Comparison of ENCODE assay signal across 25 cellular contexts in the genomic region with DNA sequence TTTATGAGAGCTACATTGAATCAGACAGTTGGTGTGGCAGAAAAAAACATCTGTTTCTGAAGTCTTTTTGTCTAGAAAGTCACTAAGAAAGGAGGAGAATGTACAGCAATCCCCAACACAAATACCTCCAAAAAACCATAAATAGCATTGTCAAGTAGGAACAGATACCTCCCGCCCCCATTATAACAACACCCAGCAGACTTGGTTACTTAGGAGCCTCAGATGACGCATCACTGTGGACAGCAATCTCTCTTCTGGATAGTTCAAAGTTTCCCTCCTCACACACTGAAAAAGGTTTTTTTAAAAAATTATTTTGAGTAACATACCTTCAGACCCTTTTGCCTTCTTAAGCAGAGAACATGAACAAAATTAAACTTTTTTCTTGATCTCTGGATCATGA.
A peak's percentile ranks its signal among the peaks of the same experiment; 100 is the strongest.
DNase-seq lines count a peak whose midpoint lies in the region; ATAC-seq and TF ChIP-seq lines count a peak whose summit lies in the region.
"Had no signal": no experiment of that assay in that cellular context is flagged by ENCODE, and none has a peak within 500 bp of the region (broad histone marks: within the 10 kb centered on the region; RNA-seq: fewer than 3 reads in every experiment).

No MANE protein-coding gene starts in this region.

- H3K9me1 ChIP-seq in IMR-90 (ENCODE audit: insufficient read depth, low read length): no peaks in the 10 kb centered on the region; the same call in none of the 2 replicates

- BruUV-seq in IMR-90 (replicated peaks; lab: Mats Ljungman, UMichigan): no TSS peak

- ATAC-seq in IMR-90 (ENCODE audit: low read depth) (peak; percentile 12; the same call in 1 of the 2 replicates), HG03565 (IDR thresholded peaks at IDR 0.05; ENCODE audit: unreplicated experiment) (no peak), HG03280 (IDR thresholded peaks at IDR 0.05; ENCODE audit: unreplicated experiment) (no peak)
- ATAC-seq: foreskin keratinocyte, T-helper 17 cell had no signal

- no peak overlapping the region for H3K4me3 ChIP-seq in BLaER1 treated with 17β-estradiol and CSF1 and Interleukin-3, amounts not matched to agents 10 nM and 100 nM
- H3K4me3 ChIP-seq in IMR-90 (ENCODE audit: insufficient read depth, low read depth, low read length): no peak overlapping the region
- no peak overlapping the region for H3K4me3 ChIP-seq in brain microvascular endothelial cell (ENCODE audit: low read depth, low read length)
- H3K4me3 ChIP-seq: upper lobe of left lung had no signal

- H3K4me2 ChIP-seq in BLaER1 treated with 17β-estradiol and CSF1 and Interleukin-3, amounts not matched to agents 10 nM and 100 nM: peak overlapping the region in 10 of 11 experiments; percentile 1 to 29 (median 18); a peak in 13 of 22 replicates
- H3K4me2 ChIP-seq in IMR-90 (ENCODE audit: low read depth, low read length): no peak overlapping the region

- H3K79me1 ChIP-seq in IMR-90 (ENCODE audit: low read depth in 1 of 2, low read length in 2 of 2): 0 out of 4 replicates have a peak, but pooled peaks cover 3 to 12% of the 10 kb centered on the region in 2 experiments

- peak overlapping the region; percentile 81; the same call in 1 of the 2 replicates for H3K14ac ChIP-seq in IMR-90 (replicated peaks; ENCODE audit: low read depth, low read length)

- no peaks in the 10 kb centered on the region for H3K36me3 ChIP-seq in BLaER1 treated with 17β-estradiol and CSF1 and Interleukin-3, amounts not matched to agents 10 nM and 100 nM
- H3K36me3 ChIP-seq in IMR-90 (ENCODE audit: control insufficient read depth, insufficient read depth, low read length) (no peaks in the 10 kb centered on the region), brain microvascular endothelial cell (replicated peaks) (no peaks in the 10 kb centered on the region)
- H3K36me3 ChIP-seq: upper lobe of left lung had no signal

- peak overlapping the region; percentile 8 to 17; a peak in 2 of 4 replicates for H4K8ac ChIP-seq in IMR-90 (ENCODE audit: low read depth in 2 of 2, low read length in 2 of 2)

- peak overlapping the region; percentile 79 for H3K18ac ChIP-seq in IMR-90 (ENCODE audit: low read depth, low read length)

- peaks cover 31 to 49% (median 37%) of the 10 kb centered on the region in 10 experiments for H3K4me1 ChIP-seq in BLaER1 treated with 17β-estradiol and CSF1 and Interleukin-3, amounts not matched to agents 10 nM and 100 nM
- peaks cover 14% of the 10 kb centered on the region for H3K4me1 ChIP-seq in IMR-90 (ENCODE audit: control insufficient read depth, insufficient read depth, low read length)
- H3K4me1 ChIP-seq: foreskin keratinocyte had no signal

- dilution Hi-C loops in IMR-90 (cut with HindIII; ENCODE audit: low sequenced_read_pairs, unreplicated experiment): no loop called here

- peak overlapping the region; percentile 53; the same call in 1 of the 2 replicates for H4K91ac ChIP-seq in IMR-90 (ENCODE audit: insufficient read depth, low read depth, low read length)

- DNase-seq in IMR-90 (no peak), brain microvascular endothelial cell (no peak), nephron progenitor cell (no peak), NCI-H1417 treated with DMSO at 0.1 percent for 48 hours (lab: John Stamatoyannopoulos, UW) (no peak), Kasumi-1 (lab: John Stamatoyannopoulos, UW) (no peak)
- DNase-seq: activated B cell treated with CpG ODN at 0.5 μM for 24 hours; activated CD8-positive, alpha-beta memory T cell treated with anti-CD3 and anti-CD28 coated beads for 24 hours; DMS79 treated with DMSO at 0.1 percent for 48 hours; foreskin keratinocyte; KBM-7; NCI-H1048; NCI-H2029 treated with DMSO at 0.1 percent for 48 hours; NK-92 treated with Interleukin-12 subunit alpha and Interleukin-12 subunit beta, amount 100 ng/mL, for 24 hours; stimulated activated CD4-positive, alpha-beta T cell treated with anti-CD3 and anti-CD28 coated beads, Interleukin-2, amount 100 ng/mL, for 24 hours; T-helper 17 cell; upper lobe of left lung had no signal

- H3K23ac ChIP-seq in IMR-90 (ENCODE audit: low read depth, low read length): peak overlapping the region; percentile 48; the same call in 1 of the 2 replicates

- no peak for TF ChIP-seq CTCF in IMR-90 (conservative IDR thresholded peaks at IDR 0.05; ENCODE audit: low read depth, low read length)
- no peak for TF ChIP-seq CTCF in brain microvascular endothelial cell (IDR thresholded peaks at IDR 0.05; ENCODE audit: low read depth, low read length, missing control alignments)
- no peak for TF ChIP-seq CTCF in nephron progenitor cell (IDR thresholded peaks at IDR 0.05)

- POLR2A ChIA-PET in IMR-90 (lab: Charles Lee; ENCODE audit: unreplicated experiment): no interaction called here

- peak overlapping the region; percentile 82 for H2AK5ac ChIP-seq in IMR-90 (ENCODE audit: low read depth, low read length)

- peaks cover 88% of the 10 kb centered on the region for H3K4me1 Mint-ChIP-seq in nephron progenitor cell
- H3K4me1 Mint-ChIP-seq: CD8-positive, alpha-beta memory T cell; central memory CD8-positive, alpha-beta T cell; T-helper 17 cell had no signal

- peak overlapping the region; percentile 52; the same call in 1 of the 2 replicates for H4K5ac ChIP-seq in IMR-90 (ENCODE audit: low read depth, low read length)

- H4K20me1 ChIP-seq in BLaER1 treated with 17β-estradiol and CSF1 and Interleukin-3, amounts not matched to agents 10 nM and 100 nM: peaks cover 0 to 46% (median 6%) of the 10 kb centered on the region in 11 experiments; a peak in 11 of 22 replicates
- no peaks in the 10 kb centered on the region for H4K20me1 ChIP-seq in IMR-90 (ENCODE audit: insufficient read depth, low read length)

- peak overlapping the region; percentile 44 for H3K27ac Mint-ChIP-seq in nephron progenitor cell
- H3K27ac Mint-ChIP-seq: activated B cell treated with CpG ODN at 0.5 μM for 24 hours; activated T-helper 1 cell treated with anti-CD3 and anti-CD28 coated beads, Interleukin-12 subunit alpha, Interleukin-12 subunit beta, Interleukin-2, Interleukin-4 antibody, amounts not matched to agents 30 ng/mL and 10 ng/mL and 1 ng/mL, durations not matched to agents 14 hours and 24 hours and 36 hours; progenitor cell of endocrine pancreas; T-helper 17 cell had no signal

- H2BK120ac ChIP-seq in IMR-90 (ENCODE audit: low read depth, low read length): peak overlapping the region; percentile 75

- peak overlapping the region; percentile 85; the same call in 1 of the 2 replicates for H2BK20ac ChIP-seq in IMR-90 (ENCODE audit: low read depth, low read length)

- no peaks in the 10 kb centered on the region for H3K9me3 ChIP-seq in BLaER1 treated with 17β-estradiol and CSF1 and Interleukin-3, amounts not matched to agents 10 nM and 100 nM (replicated peaks in 1 of 11)
- H3K9me3 ChIP-seq in IMR-90 (ENCODE audit: control insufficient read depth, insufficient read depth, low read length): no peaks in the 10 kb centered on the region
- H3K9me3 ChIP-seq: upper lobe of left lung had no signal

- no peak for TF ChIP-seq POLR2A in IMR-90 (IDR thresholded peaks at IDR 0.05; ENCODE audit: low read depth, low read length)

- H3K27me3 ChIP-seq in BLaER1 treated with 17β-estradiol and CSF1 and Interleukin-3, amounts not matched to agents 10 nM and 100 nM: no peaks in the 10 kb centered on the region
- H3K27me3 ChIP-seq in IMR-90 (ENCODE audit: control insufficient read depth, insufficient read depth, low read length) (no peaks in the 10 kb centered on the region), brain microvascular endothelial cell (replicated peaks) (no peaks in the 10 kb centered on the region)
- H3K27me3 ChIP-seq: upper lobe of left lung had no signal

- intact Hi-C loops in IMR-90 (cut with micrococcal nuclease): no loop called here

- CTCF ChIA-PET in IMR-90 (lab: Yijun Ruan, JAX): interaction anchor here (0.8 to 1.5 kb wide), 2 partner anchors 9 to 10 kb away, joined by 3 read pairs; no protein-coding TSS in a partner anchor

- 0 out of 22 replicates have a peak overlapping the region, but pooled peaks of 1 of the 11 experiments have one; percentile 8 for H3K27ac ChIP-seq in BLaER1 treated with 17β-estradiol and CSF1 and Interleukin-3, amounts not matched to agents 10 nM and 100 nM
- H3K27ac ChIP-seq in IMR-90 (ENCODE audit: insufficient read depth, low read length): peak overlapping the region; percentile 43; the same call in 1 of the 2 replicates
- peak overlapping the region; percentile 77 for H3K27ac ChIP-seq in brain microvascular endothelial cell
- H3K27ac ChIP-seq: epithelial cell of prostate, foreskin keratinocyte had no signal

- H3K36me3 Mint-ChIP-seq in nephron progenitor cell (ENCODE audit: low read depth): peaks cover 8% of the 10 kb centered on the region
- H3K36me3 Mint-ChIP-seq: CD8-positive, alpha-beta memory T cell had no signal

- H3K56ac ChIP-seq in IMR-90 (ENCODE audit: extremely low read depth, insufficient read depth, low read length): no peak overlapping the region

- H3K9me3 Mint-ChIP-seq in nephron progenitor cell: no peaks in the 10 kb centered on the region
- H3K9me3 Mint-ChIP-seq: activated B cell treated with CpG ODN at 0.5 μM for 24 hours; activated T-helper 1 cell treated with anti-CD3 and anti-CD28 coated beads, Interleukin-12 subunit alpha, Interleukin-12 subunit beta, Interleukin-2, Interleukin-4 antibody, amounts not matched to agents 30 ng/mL and 10 ng/mL and 1 ng/mL, durations not matched to agents 14 hours and 24 hours and 36 hours; CD8-positive, alpha-beta memory T cell; central memory CD8-positive, alpha-beta T cell; stimulated activated naive CD8-positive, alpha-beta T cell treated with anti-CD3 and anti-CD28 coated beads, Interleukin-15, Interleukin-2, amounts not matched to agents 100 ng/mL and 50 ng/mL, for 24 hours had no signal

- no peak overlapping the region for H3K4me3 Mint-ChIP-seq in nephron progenitor cell
- H3K4me3 Mint-ChIP-seq: activated B cell treated with CpG ODN at 0.5 μM for 24 hours; activated T-helper 1 cell treated with anti-CD3 and anti-CD28 coated beads, Interleukin-12 subunit alpha, Interleukin-12 subunit beta, Interleukin-2, Interleukin-4 antibody, amounts not matched to agents 30 ng/mL and 10 ng/mL and 1 ng/mL, durations not matched to agents 14 hours and 24 hours and 36 hours; CD8-positive, alpha-beta memory T cell; central memory CD8-positive, alpha-beta T cell; T-helper 17 cell had no signal

- no peak overlapping the region for H2AK9ac ChIP-seq in IMR-90 (replicated peaks; ENCODE audit: low read depth, low read length, poor library complexity)

- peak overlapping the region; percentile 53 for H2BK5ac ChIP-seq in IMR-90 (ENCODE audit: low read depth, low read length, poor library complexity, severe bottlenecking)

- H3K27me3 Mint-ChIP-seq in nephron progenitor cell (ENCODE audit: low read depth, poor library complexity): no peaks in the 10 kb centered on the region
- H3K27me3 Mint-ChIP-seq: progenitor cell of endocrine pancreas had no signal

- 80% methylated on average over 1 of the region's 2 CpGs; no CpG with 5 or more reads in 1 of the 2 experiments for WGBS in IMR-90 (ENCODE audit: extremely low coverage in 2 of 2, insufficient read length in 1 of 2), 2 experiments

- no peak overlapping the region for H2AFZ ChIP-seq in IMR-90 (replicated peaks; ENCODE audit: low read length, poor library complexity)

- H3K9ac ChIP-seq in BLaER1 treated with 17β-estradiol and CSF1 and Interleukin-3, amounts not matched to agents 10 nM and 100 nM: no peak overlapping the region
- H3K9ac ChIP-seq in IMR-90 (ENCODE audit: low read depth, low read length): no peak overlapping the region

- H3K4ac ChIP-seq in IMR-90 (ENCODE audit: low read depth, low read length): peak overlapping the region; percentile 50

- peak overlapping the region; percentile 55; the same call in 2 of the 3 replicates for H2BK15ac ChIP-seq in IMR-90 (ENCODE audit: low read depth, low read length)

- in situ Hi-C loops in IMR-90 (cut with MboI; ENCODE audit: low sequenced_read_pairs) (no loop called here), brain microvascular endothelial cell (cut with HindIII; ENCODE audit: low pct_ligation_motif_present, low sequenced_read_pairs) (no loop called here)

- no peak for TF ChIP-seq RAD21 in IMR-90 (IDR thresholded peaks at IDR 0.05; ENCODE audit: low read length)
